1 cellular context compared by ENCODE assay signal in genomic region chr1:228037401-228038386, GRCh38.
TF ChIP-seq lines count a peak whose summit lies in the region.

No MANE protein-coding gene starts in this region.

TF ChIP-seq in GM12878, 131 proteins besides CTCF, POLR2A, EP300 and RAD21 (continued from another document):
- TF ChIP-seq ZNF24 (IDR thresholded peaks at IDR 0.05) (no peak), CREB1 (IDR thresholded peaks at IDR 0.05; ENCODE audit: low read depth) (no peak), BACH1 (IDR thresholded peaks at IDR 0.05; ENCODE audit: borderline replicate concordance) (peak; percentile 34; the same call in 1 of the 2 replicates), ZBTB40 (IDR thresholded peaks at IDR 0.05; ENCODE audit: borderline replicate concordance) (no peak), IKZF2 (IDR thresholded peaks at IDR 0.05) (peak in 1 of 2 experiments; percentile 11; a peak in 1 of 4 replicates), ZNF687 (IDR thresholded peaks at IDR 0.05) (0 out of 2 replicates have a peak, but pooled peaks have one; percentile 16), MTA2 (IDR thresholded peaks at IDR 0.05; ENCODE audit: low read depth) (peak; percentile 49), TBL1XR1 (IDR thresholded peaks at IDR 0.05; ENCODE audit: low read depth, low read length) (no peak), STAT1 (conservative IDR thresholded peaks at IDR 0.05) (0 out of 2 replicates have a peak, but pooled peaks have one; percentile 25), NR2F1 (conservative IDR thresholded peaks at IDR 0.05) (peak; percentile 65; the same call in 1 of the 2 replicates), TARDBP (IDR thresholded peaks at IDR 0.05; ENCODE audit: borderline replicate concordance) (no peak), IKZF1 (conservative IDR thresholded peaks at IDR 0.05) (peak; percentile 62), MEF2A (IDR thresholded peaks at IDR 0.05; ENCODE audit: insufficient read depth, low read depth, low read length) (no peak), HDGF (IDR thresholded peaks at IDR 0.05) (no peak; the same call in 1 of the 2 replicates), EGR1 (IDR thresholded peaks at IDR 0.05; ENCODE audit: borderline replicate concordance in 1 of 2, low read depth in 2 of 2, low read length in 2 of 2) (peak in 1 of 2 experiments; percentile 41; a peak in 1 of 3 replicates), POLR2AphosphoS2 (IDR thresholded peaks at IDR 0.05; ENCODE audit: low read depth, low read length) (no peak), MEF2B (IDR thresholded peaks at IDR 0.05; ENCODE audit: partially characterized antibody, poor library complexity, severe bottlenecking) (peak; percentile 31), ATF7 (IDR thresholded peaks at IDR 0.05; ENCODE audit: low read depth) (no peak), MYC (IDR thresholded peaks at IDR 0.05; ENCODE audit: insufficient read depth, insufficient read length, insufficient replicate concordance, low read length, severe bottlenecking) (no peak), BCLAF1 (IDR thresholded peaks at IDR 0.05) (no peak), CHD2 (IDR thresholded peaks at IDR 0.05; ENCODE audit: borderline replicate concordance, low read depth, low read length) (no peak), NR2C2 (IDR thresholded peaks at IDR 0.05; ENCODE audit: borderline replicate concordance, control insufficient read depth, insufficient read length, low read depth) (no peak)
